ENCODE assay signal across 9 cellular contexts in the genomic region with DNA sequence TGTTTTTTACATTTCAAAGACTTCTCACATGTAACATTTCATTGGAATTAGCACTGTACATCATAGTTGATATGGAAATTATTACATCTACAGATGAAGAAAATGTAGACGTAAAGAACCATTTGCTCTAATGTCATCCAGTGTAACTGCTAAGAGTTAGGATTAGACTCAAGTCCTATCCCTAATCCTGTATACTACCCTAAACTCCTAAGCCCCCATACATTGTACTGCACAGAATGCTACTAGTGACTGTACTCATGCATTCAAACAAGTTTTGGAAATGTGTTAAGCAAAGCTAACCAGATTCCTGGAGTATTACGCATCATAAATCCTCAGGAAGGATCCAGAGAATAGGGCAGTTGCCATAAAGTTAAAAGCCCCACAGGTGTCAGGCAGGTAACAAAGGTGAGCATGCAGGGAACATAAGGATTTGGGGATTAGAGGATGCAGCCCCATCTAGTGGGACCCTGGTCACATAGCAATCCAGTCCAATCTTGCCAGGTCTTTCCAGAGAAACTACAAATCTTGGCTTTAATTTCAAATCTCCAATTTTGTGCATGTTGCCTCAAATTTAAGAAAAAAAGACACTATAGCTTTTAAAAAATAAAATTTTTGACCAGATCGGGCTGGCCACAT. TPM values are rescaled to one million over a fixed set of nuclear protein-coding genes. Genes with fewer than 3 reads are reported as not detected.
DNase-seq lines count a peak whose midpoint lies in the region; ATAC-seq and TF ChIP-seq lines count a peak whose summit lies in the region.
"Had no signal": no experiment of that assay in that cellular context is flagged by ENCODE, and none has a peak within 500 bp of the region (broad histone marks: within the 10 kb centered on the region; RNA-seq: fewer than 3 reads in every experiment).

No MANE protein-coding gene starts in this region.

- no peaks in the 10 kb centered on the region; a peak in 1 of 5 replicates for H3K9me3 Mint-ChIP-seq in H9

- H3T11ph ChIP-seq in H9 (ENCODE audit: low read length): no peak overlapping the region

- H3K79me1 ChIP-seq in H9 (ENCODE audit: insufficient read depth, low read depth, low read length, poor library complexity, severe bottlenecking): no peaks in the 10 kb centered on the region

- no peaks in the 10 kb centered on the region for H3K79me2 ChIP-seq in H9 (ENCODE audit: insufficient read depth, low read length)

- no peak overlapping the region for H3K18ac ChIP-seq in H9 (ENCODE audit: insufficient read length, low read depth, low read length)

- no peak overlapping the region for H3K9ac ChIP-seq in H9 (ENCODE audit: extremely low read depth, insufficient read length, low read length)

- H2AK5ac ChIP-seq in H9 (ENCODE audit: insufficient read length, low read length): no peak overlapping the region

- H2BK20ac ChIP-seq in H9 (ENCODE audit: low read depth, low read length, poor library complexity, severe bottlenecking): no peak overlapping the region

- H3K23me2 ChIP-seq in H9 (ENCODE audit: insufficient read length, low read depth, low read length, poor library complexity, severe bottlenecking): no peaks in the 10 kb centered on the region

- no peak overlapping the region for H2AFZ ChIP-seq in H9 (ENCODE audit: low read length)

- no peaks in the 10 kb centered on the region; the same call in 1 of the 2 replicates for H3K4me1 ChIP-seq in H9 (ENCODE audit: insufficient read depth, low read length)
- H3K4me1 ChIP-seq in RWPE2 (ENCODE audit: insufficient read depth, poor library complexity, severe bottlenecking): no peaks in the 10 kb centered on the region

- no peak overlapping the region for H3K56ac ChIP-seq in H9 (ENCODE audit: insufficient read length, low read depth, low read length)

- no peak overlapping the region for H3K14ac ChIP-seq in H9 (ENCODE audit: insufficient read depth, low read length)

- H3K4me3 ChIP-seq in RWPE2 (ENCODE audit: severe bottlenecking): no peak overlapping the region
- H3K4me3 ChIP-seq: cardiac muscle cell had no signal

- peak; percentile 66 for ATAC-seq in RWPE2 (ENCODE audit: low read depth)
- no peak for ATAC-seq in GM19328 (IDR thresholded peaks at IDR 0.05; ENCODE audit: unreplicated experiment)

- H4K5ac ChIP-seq in H9 (ENCODE audit: insufficient read length, low read depth, low read length): no peak overlapping the region

- H4K20me1 ChIP-seq in H9 (ENCODE audit: control insufficient read depth, insufficient read depth, insufficient read length): no peaks in the 10 kb centered on the region

- no peak overlapping the region; a peak in 1 of 7 replicates for H3K27ac Mint-ChIP-seq in H9

- DNase-seq in COLO668 (lab: John Stamatoyannopoulos, UW; ENCODE audit: unreplicated experiment) (peak; percentile 25), H9 (peak; percentile 63), RWPE2 (ENCODE audit: low spot score) (no peak), kidney glomerular epithelial cell (lab: John Stamatoyannopoulos, UW) (peak; percentile 4), epidermal melanocyte (ENCODE audit: insufficient read length, low spot score) (no peak), HK-2 (ENCODE audit: unreplicated experiment) (no peak), NK-92 (lab: John Stamatoyannopoulos, UW; ENCODE audit: unreplicated experiment) (no peak)

- no peak overlapping the region for H3K4me3 Mint-ChIP-seq in H9

- H4K91ac ChIP-seq in H9 (ENCODE audit: insufficient read length, low read depth, low read length): no peak overlapping the region

- whole genome bisulfite sequencing in H9 (ENCODE audit: extremely low coverage, insufficient read length, low lambda C conversion rate): no CpG with 5 or more reads among the region's 3 CpGs

- H3K4ac ChIP-seq in H9 (ENCODE audit: low read depth, low read length): no peak overlapping the region

- H3K4me2 ChIP-seq in H9 (ENCODE audit: insufficient read depth, insufficient read length, low read length): no peak overlapping the region

- no peak overlapping the region for H2BK15ac ChIP-seq in H9 (ENCODE audit: low read depth, low read length)

- H3K27me3 Mint-ChIP-seq in H9 (ENCODE audit: low read depth): no peaks in the 10 kb centered on the region

- TF ChIP-seq CTCF in H9 (conservative IDR thresholded peaks at IDR 0.05) (peak; percentile 89), RWPE2 (IDR thresholded peaks at IDR 0.05; ENCODE audit: poor library complexity, severe bottlenecking) (peak; percentile 67)

- H4K8ac ChIP-seq in H9 (replicated peaks; ENCODE audit: insufficient read length, low read depth, low read length): no peak overlapping the region

- H3K27me3 ChIP-seq in H9 (ENCODE audit: insufficient read depth, low read length): no peaks in the 10 kb centered on the region
- peaks cover 4% of the 10 kb centered on the region for H3K27me3 ChIP-seq in RWPE2 (ENCODE audit: insufficient read depth, poor library complexity, severe bottlenecking)
- H3K27me3 ChIP-seq: cardiac muscle cell had no signal

- H2BK12ac ChIP-seq in H9 (ENCODE audit: insufficient read length, low read depth, low read length): no peak overlapping the region

- H3K23ac ChIP-seq in H9 (ENCODE audit: insufficient read length, low read depth, low read length): no peak overlapping the region

- H3K4me1 Mint-ChIP-seq in H9: peaks cover 2 to 4% of the 10 kb centered on the region in 2 experiments; a peak in 3 of 4 replicates

- H3K9me3 ChIP-seq in H9 (ENCODE audit: control insufficient read depth, low read depth, low read length) (no peaks in the 10 kb centered on the region), RWPE2 (ENCODE audit: severe bottlenecking) (no peaks in the 10 kb centered on the region)

- H3K36me3 Mint-ChIP-seq in H9 (ENCODE audit: insufficient read depth in 1 of 3, low read depth in 3 of 3): no peaks in the 10 kb centered on the region; a peak in 1 of 7 replicates

- H2BK120ac ChIP-seq in H9 (ENCODE audit: low read depth, low read length, poor library complexity, severe bottlenecking): no peak overlapping the region

- no peak overlapping the region for H3K27ac ChIP-seq in H9 (ENCODE audit: insufficient read length, low read depth, low read length)
- no peak overlapping the region for H3K27ac ChIP-seq in RWPE2 (ENCODE audit: poor library complexity, severe bottlenecking)
- H3K27ac ChIP-seq: cardiac muscle cell had no signal

- H2BK5ac ChIP-seq in H9 (ENCODE audit: insufficient read length, low read length): no peak overlapping the region

- H3K36me3 ChIP-seq in RWPE2 (ENCODE audit: low read depth): no peaks in the 10 kb centered on the region
- H3K36me3 ChIP-seq: cardiac muscle cell had no signal

RNA-seq across cellular contexts. Expression of a gene that starts 32.0 kb away (rescaled TPM):
- total RNA-seq in H9 (2021): not detected in 2 replicates
- total RNA-seq: cardiac muscle cell had no signal

Comparison
In these comparisons a context has a peak if more than half of its experiments do, and no peak if none do; other contexts are left out.
1. DNase-seq: peak in COLO668 (single experiment), H9 (single experiment) and kidney glomerular epithelial cell (single experiment); none in RWPE2 (single experiment), epidermal melanocyte (single experiment), HK-2 (single experiment) and NK-92 (single experiment).